1 cellular context compared by ENCODE assay signal in the genomic region with DNA sequence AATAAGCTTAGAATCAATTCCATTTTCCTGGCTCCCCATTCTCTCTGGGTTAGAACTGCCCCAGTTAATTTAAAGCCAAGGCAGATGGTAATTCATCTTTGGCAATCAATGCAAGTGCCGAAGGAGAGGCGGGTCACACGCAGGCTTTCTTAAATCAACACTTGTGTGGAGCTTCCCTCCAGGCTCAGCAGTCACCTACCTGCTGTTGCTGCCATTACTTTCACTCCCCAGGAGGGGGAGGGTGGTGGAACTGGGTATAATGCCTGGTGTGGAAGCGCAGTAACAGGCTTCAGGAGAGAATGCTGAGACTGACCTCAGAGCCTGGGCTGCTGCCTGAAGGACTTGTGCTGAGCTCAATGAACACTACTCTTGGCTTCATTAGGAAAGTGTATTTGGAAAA.
TF ChIP-seq lines count a peak whose summit lies in the region.

No MANE protein-coding gene starts in this region.

TF ChIP-seq in HEK293, 187 proteins besides CTCF, POLR2A, EP300 and RAD21 (continued from another document):
- TF ChIP-seq, protein P1, sequence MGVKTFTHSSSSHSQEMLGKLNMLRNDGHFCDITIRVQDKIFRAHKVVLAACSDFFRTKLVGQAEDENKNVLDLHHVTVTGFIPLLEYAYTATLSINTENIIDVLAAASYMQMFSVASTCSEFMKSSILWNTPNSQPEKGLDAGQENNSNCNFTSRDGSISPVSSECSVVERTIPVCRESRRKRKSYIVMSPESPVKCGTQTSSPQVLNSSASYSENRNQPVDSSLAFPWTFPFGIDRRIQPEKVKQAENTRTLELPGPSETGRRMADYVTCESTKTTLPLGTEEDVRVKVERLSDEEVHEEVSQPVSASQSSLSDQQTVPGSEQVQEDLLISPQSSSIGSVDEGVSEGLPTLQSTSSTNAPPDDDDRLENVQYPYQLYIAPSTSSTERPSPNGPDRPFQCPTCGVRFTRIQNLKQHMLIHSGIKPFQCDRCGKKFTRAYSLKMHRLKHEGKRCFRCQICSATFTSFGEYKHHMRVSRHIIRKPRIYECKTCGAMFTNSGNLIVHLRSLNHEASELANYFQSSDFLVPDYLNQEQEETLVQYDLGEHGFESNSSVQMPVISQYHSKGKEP (tag by site-specific recombination; IDR thresholded peaks at IDR 0.05) = no peak
